21 cellular contexts compared by ENCODE assay signal in the genomic region with DNA sequence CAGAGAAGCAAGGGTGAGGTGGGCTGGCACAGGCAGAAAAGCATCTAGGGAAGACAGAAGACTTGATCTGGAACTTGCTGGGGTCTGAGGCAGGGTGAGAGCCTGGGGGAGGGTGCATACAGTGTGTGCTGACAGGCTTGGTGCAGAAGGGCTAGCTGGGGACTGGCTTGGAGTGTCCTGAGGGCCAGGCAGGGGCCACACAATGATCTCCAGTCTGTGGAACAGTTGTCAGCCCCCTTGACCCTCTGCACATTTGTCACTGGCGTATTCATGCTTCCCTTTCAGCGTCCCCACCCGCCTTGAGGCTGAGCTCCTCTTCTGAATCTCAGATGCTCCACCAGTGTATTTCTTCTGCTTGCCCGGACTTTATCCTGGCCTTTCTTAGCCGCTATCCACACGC. TPM values are rescaled to one million over a fixed set of nuclear protein-coding genes. Genes with fewer than 3 reads are reported as not detected.
DNase-seq lines count a peak whose midpoint lies in the region; ATAC-seq and TF ChIP-seq lines count a peak whose summit lies in the region.
"Had no signal": no experiment of that assay in that cellular context is flagged by ENCODE, and none has a peak within 500 bp of the region (broad histone marks: within the 10 kb centered on the region; RNA-seq: fewer than 3 reads in every experiment).

No MANE protein-coding gene starts in this region.

- H2BK12ac ChIP-seq in trophoblast cell (ENCODE audit: low read length): no peak overlapping the region

- H4K91ac ChIP-seq in trophoblast cell (ENCODE audit: low read depth, low read length): no peak overlapping the region

- H3K14ac ChIP-seq in trophoblast cell (ENCODE audit: low read length): no peak overlapping the region

- H4K8ac ChIP-seq in trophoblast cell (ENCODE audit: low read depth, low read length): no peak overlapping the region

- no peak for TF ChIP-seq CTCF in OCI-LY1 (IDR thresholded peaks at IDR 0.05; ENCODE audit: low read length)

- H3K27me3 ChIP-seq in OCI-LY1 (ENCODE audit: insufficient read depth, low read length): no peaks in the 10 kb centered on the region; the same call in 1 of the 2 replicates
- no peaks in the 10 kb centered on the region for H3K27me3 ChIP-seq in neuron (ENCODE audit: insufficient read depth, low read length)
- no peaks in the 10 kb centered on the region for H3K27me3 ChIP-seq in trophoblast cell (ENCODE audit: insufficient read depth, low read length)
- H3K27me3 ChIP-seq: BLaER1 had no signal

- WGBS in trophoblast cell (ENCODE audit: extremely low coverage, insufficient coverage, insufficient read length): no CpG with 5 or more reads among the region's 6 CpGs

- H2AFZ ChIP-seq in OCI-LY1 (ENCODE audit: low read length) (0 out of 2 replicates have a peak overlapping the region, but pooled peaks have one; percentile 38), neuron (ENCODE audit: low read depth, low read length) (peak overlapping the region; percentile 48), trophoblast cell (ENCODE audit: insufficient read depth, low read length, poor library complexity) (no peak overlapping the region)

- H3K9ac ChIP-seq in OCI-LY1 (ENCODE audit: low read length): no peak overlapping the region
- H3K9ac ChIP-seq in trophoblast cell (ENCODE audit: low read length): no peak overlapping the region
- H3K9ac ChIP-seq: BLaER1 had no signal

- no peak overlapping the region for H2AK5ac ChIP-seq in trophoblast cell (ENCODE audit: low read length)

- H3K9me2 ChIP-seq in OCI-LY1 (ENCODE audit: low read depth, low read length): no peaks in the 10 kb centered on the region

- H2BK120ac ChIP-seq in trophoblast cell (ENCODE audit: insufficient read depth, low read length, poor library complexity): no peak overlapping the region

- H3K27ac ChIP-seq in OCI-LY1 (ENCODE audit: low read depth, low read length, poor library complexity, severe bottlenecking): no peak overlapping the region
- no peak overlapping the region for H3K27ac ChIP-seq in trophoblast cell (ENCODE audit: low read depth, low read length)
- H3K27ac ChIP-seq: BLaER1 had no signal

- no peaks in the 10 kb centered on the region for H4K20me1 ChIP-seq in OCI-LY1 (ENCODE audit: insufficient read depth, low read length)
- H4K20me1 ChIP-seq: BLaER1 had no signal

- ATAC-seq in esophagus mucosa (no peak), HG03565 (IDR thresholded peaks at IDR 0.05; ENCODE audit: unreplicated experiment) (no peak)

- H3K23ac ChIP-seq in trophoblast cell (ENCODE audit: low read length): no peak overlapping the region

- H3F3A ChIP-seq in OCI-LY1 (ENCODE audit: insufficient read depth, low read length): no peaks in the 10 kb centered on the region

- H3K4me2 ChIP-seq in OCI-LY1 (ENCODE audit: low read length) (no peak overlapping the region), trophoblast cell (ENCODE audit: low read length) (no peak overlapping the region)
- H3K4me2 ChIP-seq: BLaER1 had no signal

- H3K18ac ChIP-seq in trophoblast cell (ENCODE audit: low read length): no peak overlapping the region

- peak; percentile 61 for DNase-seq in left kidney (ENCODE audit: low read depth, low spot score)
- DNase-seq in NOMO-1 treated with DMSO at 0.1 percent for 48 hours (lab: John Stamatoyannopoulos, UW; ENCODE audit: unreplicated experiment): no peak
- no peak for DNase-seq in trophoblast cell
- DNase-seq: CD4-positive, alpha-beta T cell; COR-L47; DMS79; KBM-7; NCI-H1092; NCI-H1436; NCI-H1930; NCI-H2227 treated with DMSO at 0.1 percent for 48 hours; NCI-H510A; NCI-H748 treated with DMSO at 0.1 percent for 48 hours; NK-92 treated with Interleukin-12 subunit alpha and Interleukin-12 subunit beta, amount 100 ng/mL, for 24 hours; OCI-M1; Right ventricle myocardium superior had no signal

- H3K4me3 ChIP-seq in OCI-LY1 (ENCODE audit: low read depth, low read length, poor library complexity, severe bottlenecking) (no peak overlapping the region), neuron (ENCODE audit: low read length) (no peak overlapping the region), trophoblast cell (ENCODE audit: low read depth, low read length) (no peak overlapping the region)
- H3K4me3 ChIP-seq: BLaER1 had no signal

- H3K4me1 ChIP-seq in OCI-LY1 (ENCODE audit: insufficient read depth, low read length, severe bottlenecking) (peaks cover 6% of the 10 kb centered on the region), neuron (ENCODE audit: insufficient read depth, low read length) (peaks cover 9% of the 10 kb centered on the region), trophoblast cell (ENCODE audit: control insufficient read depth in 1 of 2, insufficient read depth in 2 of 2, low read length in 2 of 2) (peaks cover 0 to 2% of the 10 kb centered on the region in 2 experiments)

- H3K79me2 ChIP-seq in OCI-LY1 (ENCODE audit: insufficient read depth, low read length) (peaks cover 5% of the 10 kb centered on the region; the same call in 1 of the 2 replicates), trophoblast cell (ENCODE audit: control insufficient read depth, insufficient read depth, low read length, poor library complexity) (peaks cover 6% of the 10 kb centered on the region)

- H2BK5ac ChIP-seq in trophoblast cell (ENCODE audit: low read depth, low read length, poor library complexity): no peak overlapping the region

- peaks cover 7% of the 10 kb centered on the region for H3K79me1 ChIP-seq in trophoblast cell (ENCODE audit: low read length)

- no peaks in the 10 kb centered on the region; the same call in 1 of the 2 replicates for H3K36me3 ChIP-seq in OCI-LY1 (ENCODE audit: insufficient read depth, low read length)
- no peaks in the 10 kb centered on the region for H3K36me3 ChIP-seq in neuron (ENCODE audit: insufficient read depth, low read length)
- H3K36me3 ChIP-seq in trophoblast cell (ENCODE audit: control insufficient read depth in 1 of 2, insufficient read depth in 2 of 2, low read length in 2 of 2): no peaks in the 10 kb centered on the region

- H3K9me3 ChIP-seq in OCI-LY1 (ENCODE audit: low read length): no peaks in the 10 kb centered on the region
- no peaks in the 10 kb centered on the region for H3K9me3 ChIP-seq in neuron (ENCODE audit: low read length)
- peaks cover 2% of the 10 kb centered on the region for H3K9me3 ChIP-seq in trophoblast cell (ENCODE audit: insufficient read depth, low read depth, low read length)

- no peak overlapping the region for H3K4ac ChIP-seq in trophoblast cell (ENCODE audit: low read depth, low read length)

- H4K12ac ChIP-seq in trophoblast cell (ENCODE audit: low read depth, low read length): no peak overlapping the region

RNA-seq across cellular contexts. Expression of a gene that starts 2.8 kb away (rescaled TPM):
- 20.4 TPM for total RNA-seq in esophagus mucosa
- 31.8 and 35.0 TPM in 2 replicates for polyA plus RNA-seq in trophoblast cell (2013)
